In the genomic region with DNA sequence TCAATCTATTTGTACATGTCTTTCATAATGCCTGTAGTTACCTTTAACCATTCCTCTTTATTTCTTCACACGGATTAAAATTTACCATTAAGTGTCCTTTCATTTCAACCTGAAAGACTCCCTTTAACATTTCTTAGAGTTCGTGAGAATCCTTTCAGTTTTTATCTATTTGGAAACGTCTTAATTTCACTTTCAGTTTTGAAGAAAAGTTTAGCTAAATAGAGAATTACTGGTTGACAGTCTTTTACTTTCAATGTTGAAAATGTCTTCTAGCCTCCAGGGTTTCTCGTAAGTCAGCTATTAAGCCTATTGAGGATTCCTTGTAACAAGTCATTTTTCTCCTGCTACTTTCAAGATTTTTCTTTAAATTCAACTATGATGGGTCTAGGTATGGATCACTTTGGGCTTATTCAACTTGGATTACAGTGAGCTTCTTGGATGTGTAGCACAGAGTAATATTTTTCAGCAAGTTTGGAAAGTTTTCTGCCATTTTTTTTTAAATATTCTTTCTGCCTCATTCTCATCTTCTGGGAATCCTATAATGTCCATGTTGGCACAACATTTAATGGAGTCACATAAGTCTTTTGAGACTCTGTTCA, we compare ENCODE assay signal across 3 cellular contexts.
TF ChIP-seq lines count a peak whose summit lies in the region.

No MANE protein-coding gene starts in this region.

TF ChIP-seq in GM12891, 5 proteins besides CTCF, POLR2A, EP300 and RAD21 (continued from another document):
- TF ChIP-seq POU2F2 (IDR thresholded peaks at IDR 0.05; ENCODE audit: low read depth, low read length) (no peak), POLR2AphosphoS5 (IDR thresholded peaks at IDR 0.05; ENCODE audit: low read depth, low read length) (no peak), PAX5 (IDR thresholded peaks at IDR 0.05; ENCODE audit: insufficient read depth, low read length, severe bottlenecking) (no peak)
TF ChIP-seq in GM12891: peak in this region for 0.

TF ChIP-seq in GM12878, 131 proteins besides CTCF, POLR2A, EP300 and RAD21 (continued from another document):
- TF ChIP-seq FOS (IDR thresholded peaks at IDR 0.05; ENCODE audit: borderline replicate concordance, extremely low read depth, insufficient read length): no peak
- TF ChIP-seq IKZF1 (conservative IDR thresholded peaks at IDR 0.05): no peak
- TF ChIP-seq IKZF2 (IDR thresholded peaks at IDR 0.05): no peak
- TF ChIP-seq, protein P1, sequence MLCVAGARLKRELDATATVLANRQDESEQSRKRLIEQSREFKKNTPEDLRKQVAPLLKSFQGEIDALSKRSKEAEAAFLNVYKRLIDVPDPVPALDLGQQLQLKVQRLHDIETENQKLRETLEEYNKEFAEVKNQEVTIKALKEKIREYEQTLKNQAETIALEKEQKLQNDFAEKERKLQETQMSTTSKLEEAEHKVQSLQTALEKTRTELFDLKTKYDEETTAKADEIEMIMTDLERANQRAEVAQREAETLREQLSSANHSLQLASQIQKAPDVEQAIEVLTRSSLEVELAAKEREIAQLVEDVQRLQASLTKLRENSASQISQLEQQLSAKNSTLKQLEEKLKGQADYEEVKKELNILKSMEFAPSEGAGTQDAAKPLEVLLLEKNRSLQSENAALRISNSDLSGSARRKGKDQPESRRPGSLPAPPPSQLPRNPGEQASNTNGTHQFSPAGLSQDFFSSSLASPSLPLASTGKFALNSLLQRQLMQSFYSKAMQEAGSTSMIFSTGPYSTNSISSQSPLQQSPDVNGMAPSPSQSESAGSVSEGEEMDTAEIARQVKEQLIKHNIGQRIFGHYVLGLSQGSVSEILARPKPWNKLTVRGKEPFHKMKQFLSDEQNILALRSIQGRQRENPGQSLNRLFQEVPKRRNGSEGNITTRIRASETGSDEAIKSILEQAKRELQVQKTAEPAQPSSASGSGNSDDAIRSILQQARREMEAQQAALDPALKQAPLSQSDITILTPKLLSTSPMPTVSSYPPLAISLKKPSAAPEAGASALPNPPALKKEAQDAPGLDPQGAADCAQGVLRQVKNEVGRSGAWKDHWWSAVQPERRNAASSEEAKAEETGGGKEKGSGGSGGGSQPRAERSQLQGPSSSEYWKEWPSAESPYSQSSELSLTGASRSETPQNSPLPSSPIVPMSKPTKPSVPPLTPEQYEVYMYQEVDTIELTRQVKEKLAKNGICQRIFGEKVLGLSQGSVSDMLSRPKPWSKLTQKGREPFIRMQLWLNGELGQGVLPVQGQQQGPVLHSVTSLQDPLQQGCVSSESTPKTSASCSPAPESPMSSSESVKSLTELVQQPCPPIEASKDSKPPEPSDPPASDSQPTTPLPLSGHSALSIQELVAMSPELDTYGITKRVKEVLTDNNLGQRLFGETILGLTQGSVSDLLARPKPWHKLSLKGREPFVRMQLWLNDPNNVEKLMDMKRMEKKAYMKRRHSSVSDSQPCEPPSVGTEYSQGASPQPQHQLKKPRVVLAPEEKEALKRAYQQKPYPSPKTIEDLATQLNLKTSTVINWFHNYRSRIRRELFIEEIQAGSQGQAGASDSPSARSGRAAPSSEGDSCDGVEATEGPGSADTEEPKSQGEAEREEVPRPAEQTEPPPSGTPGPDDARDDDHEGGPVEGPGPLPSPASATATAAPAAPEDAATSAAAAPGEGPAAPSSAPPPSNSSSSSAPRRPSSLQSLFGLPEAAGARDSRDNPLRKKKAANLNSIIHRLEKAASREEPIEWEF (IDR thresholded peaks at IDR 0.05; ENCODE audit: insufficient replicate concordance, low read depth, low read length): no peak
- TF ChIP-seq HDAC2 (IDR thresholded peaks at IDR 0.05): no peak
- no peak for TF ChIP-seq SRF (IDR thresholded peaks at IDR 0.05; ENCODE audit: low read depth in 2 of 2, low read length in 2 of 2)
- TF ChIP-seq MXI1 (IDR thresholded peaks at IDR 0.05; ENCODE audit: low read depth, low read length): 0 out of 2 replicates have a peak, but pooled peaks have one; percentile 16
- TF ChIP-seq STAT1 (conservative IDR thresholded peaks at IDR 0.05): no peak
- TF ChIP-seq JUNB (IDR thresholded peaks at IDR 0.05): peak; percentile 36; the same call in 1 of the 2 replicates
- TF ChIP-seq, protein P2, sequence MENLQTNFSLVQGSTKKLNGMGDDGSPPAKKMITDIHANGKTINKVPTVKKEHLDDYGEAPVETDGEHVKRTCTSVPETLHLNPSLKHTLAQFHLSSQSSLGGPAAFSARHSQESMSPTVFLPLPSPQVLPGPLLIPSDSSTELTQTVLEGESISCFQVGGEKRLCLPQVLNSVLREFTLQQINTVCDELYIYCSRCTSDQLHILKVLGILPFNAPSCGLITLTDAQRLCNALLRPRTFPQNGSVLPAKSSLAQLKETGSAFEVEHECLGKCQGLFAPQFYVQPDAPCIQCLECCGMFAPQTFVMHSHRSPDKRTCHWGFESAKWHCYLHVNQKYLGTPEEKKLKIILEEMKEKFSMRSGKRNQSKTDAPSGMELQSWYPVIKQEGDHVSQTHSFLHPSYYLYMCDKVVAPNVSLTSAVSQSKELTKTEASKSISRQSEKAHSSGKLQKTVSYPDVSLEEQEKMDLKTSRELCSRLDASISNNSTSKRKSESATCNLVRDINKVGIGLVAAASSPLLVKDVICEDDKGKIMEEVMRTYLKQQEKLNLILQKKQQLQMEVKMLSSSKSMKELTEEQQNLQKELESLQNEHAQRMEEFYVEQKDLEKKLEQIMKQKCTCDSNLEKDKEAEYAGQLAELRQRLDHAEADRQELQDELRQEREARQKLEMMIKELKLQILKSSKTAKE (IDR thresholded peaks at IDR 0.05; ENCODE audit: low read depth, poor library complexity, severe bottlenecking): peak; percentile 26
- 0 out of 2 replicates have a peak, but pooled peaks have one; percentile 20 for TF ChIP-seq ATF7 (IDR thresholded peaks at IDR 0.05; ENCODE audit: low read depth)
- no peak for TF ChIP-seq NR2C2 (IDR thresholded peaks at IDR 0.05; ENCODE audit: borderline replicate concordance, control insufficient read depth, insufficient read length, low read depth)
- no peak for TF ChIP-seq CBX3 (IDR thresholded peaks at IDR 0.05; ENCODE audit: borderline replicate concordance, low read depth)
- TF ChIP-seq NR2F1 (conservative IDR thresholded peaks at IDR 0.05): no peak
- no peak for TF ChIP-seq ESRRA (IDR thresholded peaks at IDR 0.05; ENCODE audit: low read length)

TF ChIP-seq in SK-N-SH, 30 proteins besides CTCF, POLR2A, EP300 and RAD21:
- TF ChIP-seq, protein P3, sequence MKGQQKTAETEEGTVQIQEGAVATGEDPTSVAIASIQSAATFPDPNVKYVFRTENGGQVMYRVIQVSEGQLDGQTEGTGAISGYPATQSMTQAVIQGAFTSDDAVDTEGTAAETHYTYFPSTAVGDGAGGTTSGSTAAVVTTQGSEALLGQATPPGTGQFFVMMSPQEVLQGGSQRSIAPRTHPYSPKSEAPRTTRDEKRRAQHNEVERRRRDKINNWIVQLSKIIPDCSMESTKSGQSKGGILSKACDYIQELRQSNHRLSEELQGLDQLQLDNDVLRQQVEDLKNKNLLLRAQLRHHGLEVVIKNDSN (IDR thresholded peaks at IDR 0.05; ENCODE audit: borderline replicate concordance, low read depth): no peak
- TF ChIP-seq TEAD4 (IDR thresholded peaks at IDR 0.05; ENCODE audit: borderline replicate concordance, insufficient read depth): no peak
- TF ChIP-seq TCF12 (IDR thresholded peaks at IDR 0.05): no peak
- TF ChIP-seq GATA2 (CRISPR knock-in tag; IDR thresholded peaks at IDR 0.05): no peak
- no peak for TF ChIP-seq RXRA (IDR thresholded peaks at IDR 0.05; ENCODE audit: borderline replicate concordance, low read depth)
- TF ChIP-seq, protein P4, sequence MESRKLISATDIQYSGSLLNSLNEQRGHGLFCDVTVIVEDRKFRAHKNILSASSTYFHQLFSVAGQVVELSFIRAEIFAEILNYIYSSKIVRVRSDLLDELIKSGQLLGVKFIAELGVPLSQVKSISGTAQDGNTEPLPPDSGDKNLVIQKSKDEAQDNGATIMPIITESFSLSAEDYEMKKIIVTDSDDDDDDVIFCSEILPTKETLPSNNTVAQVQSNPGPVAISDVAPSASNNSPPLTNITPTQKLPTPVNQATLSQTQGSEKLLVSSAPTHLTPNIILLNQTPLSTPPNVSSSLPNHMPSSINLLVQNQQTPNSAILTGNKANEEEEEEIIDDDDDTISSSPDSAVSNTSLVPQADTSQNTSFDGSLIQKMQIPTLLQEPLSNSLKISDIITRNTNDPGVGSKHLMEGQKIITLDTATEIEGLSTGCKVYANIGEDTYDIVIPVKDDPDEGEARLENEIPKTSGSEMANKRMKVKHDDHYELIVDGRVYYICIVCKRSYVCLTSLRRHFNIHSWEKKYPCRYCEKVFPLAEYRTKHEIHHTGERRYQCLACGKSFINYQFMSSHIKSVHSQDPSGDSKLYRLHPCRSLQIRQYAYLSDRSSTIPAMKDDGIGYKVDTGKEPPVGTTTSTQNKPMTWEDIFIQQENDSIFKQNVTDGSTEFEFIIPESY (IDR thresholded peaks at IDR 0.05; ENCODE audit: borderline replicate concordance, low read depth): no peak
- no peak for TF ChIP-seq RCOR1 (IDR thresholded peaks at IDR 0.05; ENCODE audit: low read length)
- TF ChIP-seq, protein P5, sequence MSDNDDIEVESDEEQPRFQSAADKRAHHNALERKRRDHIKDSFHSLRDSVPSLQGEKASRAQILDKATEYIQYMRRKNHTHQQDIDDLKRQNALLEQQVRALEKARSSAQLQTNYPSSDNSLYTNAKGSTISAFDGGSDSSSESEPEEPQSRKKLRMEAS (IDR thresholded peaks at IDR 0.05; ENCODE audit: low read depth): no peak
- no peak for TF ChIP-seq SMC3 (IDR thresholded peaks at IDR 0.05; ENCODE audit: low read depth, low read length)
- no peak for TF ChIP-seq POLR2AphosphoS5 (IDR thresholded peaks at IDR 0.05; ENCODE audit: low read depth, low read length)
- TF ChIP-seq SIN3A (IDR thresholded peaks at IDR 0.05; ENCODE audit: borderline replicate concordance, low read depth, low read length): no peak
- TF ChIP-seq GABPA (IDR thresholded peaks at IDR 0.05; ENCODE audit: low read depth): no peak
- no peak for TF ChIP-seq ELF1 (IDR thresholded peaks at IDR 0.05)
- no peak for TF ChIP-seq FOXJ3 (CRISPR knock-in tag; IDR thresholded peaks at IDR 0.05)
- no peak for TF ChIP-seq FOXM1 (IDR thresholded peaks at IDR 0.05; ENCODE audit: low read depth)
TF ChIP-seq in SK-N-SH: peak in this region for 0.
